In genomic region chr7:7329321-7329720, GRCh38 we compare ENCODE assay signal across 22 cellular contexts.
"Had no signal": no experiment of that assay in that cellular context is flagged by ENCODE, and none has a peak within 500 bp of the region (broad histone marks: within the 10 kb centered on the region; RNA-seq: fewer than 3 reads in every experiment).

No MANE protein-coding gene starts in this region.

- H3K36me3 ChIP-seq: cardiac muscle cell, ovary, right lobe of liver, vagina had no signal

- ATAC-seq: activated T-cell treated with anti-CD3 and anti-CD28 coated beads, Interleukin-2, amount 50 U/mL, for 72 hours; naive thymus-derived CD4-positive, alpha-beta T cell; right lobe of liver; stimulated activated naive CD8-positive, alpha-beta T cell treated with anti-CD3 and anti-CD28 coated beads, Interleukin-15, amount 100 ng/mL, for 72 hours; T-helper 17 cell had no signal

- H3K4me3 ChIP-seq: cardiac muscle cell, ovary, right lobe of liver, vagina had no signal

- FAIRE-seq: small intestine had no signal

- H3K4me1 ChIP-seq: right lobe of liver, vagina had no signal

- H3K27ac ChIP-seq: cardiac muscle cell, ovary, right lobe of liver, vagina, VCaP had no signal

- H3K27me3 ChIP-seq: cardiac muscle cell, ovary, right lobe of liver, vagina had no signal

- DNase-seq: activated CD4-positive, alpha-beta T cell treated with anti-CD3 and anti-CD28 coated beads for 1 hour; activated CD4-positive, alpha-beta T cell treated with anti-CD3 and anti-CD28 coated beads, Interleukin-2, amount 50 U/mL, for 4 hours; activated effector memory CD4-positive, alpha-beta T cell treated with anti-CD3 and anti-CD28 coated beads, Interleukin-2, amount 50 U/mL, for 16 hours; activated naive CD4-positive, alpha-beta T cell treated with anti-CD3 and anti-CD28 coated beads, Interleukin-2, amount 50 U/mL, for 16 hours; activated T-cell treated with anti-CD3 and anti-CD28 coated beads, Interleukin-2, amount 50 U/mL, for 72 hours; aorta; dermis blood vessel endothelial cell; erythroblast; immature natural killer cell; mesenchymal stem cell; naive thymus-derived CD4-positive, alpha-beta T cell; ovary; right lobe of liver; small intestine; stimulated activated CD4-positive, alpha-beta T cell treated with anti-CD3 and anti-CD28 coated beads, Interleukin-15, amount 100 ng/mL, for 24 hours; stimulated activated CD4-positive, alpha-beta T cell treated with anti-CD3 and anti-CD28 coated beads, Interleukin-2, amount 100 ng/mL, for 48 hours; stimulated activated naive CD8-positive, alpha-beta T cell treated with anti-CD3 and anti-CD28 coated beads, Interleukin-15, amount 100 ng/mL, for 72 hours; T-helper 17 cell; trophoblast cell had no signal

- H3K9me3 ChIP-seq: ovary, right lobe of liver, vagina had no signal
